ENCODE assay signal across 6 cellular contexts in genomic region chr4:133324491-133324890, GRCh38.
"Had no signal": no experiment of that assay in that cellular context is flagged by ENCODE, and none has a peak within 500 bp of the region (broad histone marks: within the 10 kb centered on the region; RNA-seq: fewer than 3 reads in every experiment).

No MANE protein-coding gene starts in this region.

- H3K27ac ChIP-seq: HL-60, KMS-11 had no signal

- H3K4me2 ChIP-seq: KMS-11 had no signal

- H3K9ac ChIP-seq: KMS-11 had no signal

- DNase-seq: IMR-90, KBM-7, KG1 had no signal

- H3K4me3 ChIP-seq: K562 had no signal
